Comparison of ENCODE assay signal across 8 cellular contexts in genomic region chr9:85741112-85741874, GRCh38. TPM values are rescaled to one million over a fixed set of nuclear protein-coding genes. Genes with fewer than 3 reads are reported as not detected.
DNase-seq lines count a peak whose midpoint lies in the region; ATAC-seq and TF ChIP-seq lines count a peak whose summit lies in the region.

No MANE protein-coding gene starts in this region.

- DNase-seq in GM13977 (ENCODE audit: low spot score) (peak; percentile 69), HFF-Myc (ENCODE audit: extremely low read depth, low read depth) (no peak), NCI-H1092 treated with DMSO at 0.1 percent for 48 hours (lab: John Stamatoyannopoulos, UW) (peak; percentile 69), endodermal cell (peak; percentile 83), KG1 (lab: John Stamatoyannopoulos, UW) (no peak)
- peak; percentile 64 for DNase-seq in activated CD8-positive, alpha-beta T cell treated with anti-CD3 and anti-CD28 coated beads for 36 hours

- peak; percentile 24 for ATAC-seq in activated CD8-positive, alpha-beta T cell treated with anti-CD3 and anti-CD28 coated beads for 36 hours
- ATAC-seq in stimulated activated memory B cell treated with anti-CD40 and anti-IgM and Interleukin-4, amounts not matched to agents 10 μg/mL and 1 μg/mL and 100 μg/mL, for 72 hours, result peak; percentile 75

- H3K36me3 ChIP-seq in endodermal cell (ENCODE audit: control insufficient read depth, insufficient read depth, low read length) (no peaks in the 10 kb centered on the region), mucosa of stomach (ENCODE audit: control insufficient read depth, insufficient read depth, low read length) (no peaks in the 10 kb centered on the region)

- CTCF ChIA-PET in activated CD8-positive, alpha-beta T cell treated with anti-CD3 and anti-CD28 coated beads for 36 hours (lab: Charles Lee), result interaction anchor here (1.3 to 5.2 kb wide), 3 partner anchors 25 to 131 kb away, joined by 4 to 27 read pairs (median 6); no protein-coding TSS in a partner anchor

- in situ Hi-C loops in GM13977 (cut with MboI; ENCODE audit: low pct_unique_long_range_greater_than_20kb, low sequenced_read_pairs, unreplicated experiment), result no loop called here

- WGBS in endodermal cell (ENCODE audit: insufficient coverage in 1 of 2, insufficient read length in 1 of 2), 2 experiments, result 0 to 1% methylated on average over 19 to 74 of the region's 74 CpGs

- H3K4me3 ChIP-seq in HFF-Myc (replicated peaks; ENCODE audit: low read depth, low read length) (peak overlapping the region; percentile 83), endodermal cell (ENCODE audit: low read length) (peak overlapping the region; percentile 96), mucosa of stomach (ENCODE audit: low read length) (peak overlapping the region; percentile 49)

- H3K4me3 Mint-ChIP-seq in activated CD8-positive, alpha-beta T cell treated with anti-CD3 and anti-CD28 coated beads for 36 hours, result peak overlapping the region; percentile 96
- H3K4me3 Mint-ChIP-seq in endodermal cell, result peak overlapping the region; percentile 76
- H3K4me3 Mint-ChIP-seq in stimulated activated memory B cell treated with anti-CD40 and anti-IgM and Interleukin-4, amounts not matched to agents 10 μg/mL and 1 μg/mL and 100 μg/mL, for 72 hours, result peak overlapping the region; percentile 95

- H3K9me3 ChIP-seq in endodermal cell (ENCODE audit: control insufficient read depth, low read length) (no peaks in the 10 kb centered on the region), mucosa of stomach (ENCODE audit: control insufficient read depth, low read length) (no peaks in the 10 kb centered on the region)

- H3K9ac ChIP-seq in endodermal cell (ENCODE audit: extremely low read depth, low read length, poor library complexity, severe bottlenecking) (peak overlapping the region; percentile 62), mucosa of stomach (ENCODE audit: low read length) (peak overlapping the region; percentile 69)

- H3K27me3 Mint-ChIP-seq in activated CD8-positive, alpha-beta T cell treated with anti-CD3 and anti-CD28 coated beads for 36 hours, result peaks cover 3% of the 10 kb centered on the region
- peaks cover 3% of the 10 kb centered on the region for H3K27me3 Mint-ChIP-seq in endodermal cell (ENCODE audit: insufficient read depth)
- H3K27me3 Mint-ChIP-seq in stimulated activated memory B cell treated with anti-CD40 and anti-IgM and Interleukin-4, amounts not matched to agents 10 μg/mL and 1 μg/mL and 100 μg/mL, for 72 hours, result no peaks in the 10 kb centered on the region

- H3K4me1 ChIP-seq in endodermal cell (ENCODE audit: control insufficient read depth, insufficient read depth, low read length) (peaks cover 7% of the 10 kb centered on the region), mucosa of stomach (ENCODE audit: control insufficient read depth, insufficient read depth, low read length) (no peaks in the 10 kb centered on the region)

- no peaks in the 10 kb centered on the region for H3K36me3 Mint-ChIP-seq in activated CD8-positive, alpha-beta T cell treated with anti-CD3 and anti-CD28 coated beads for 36 hours (ENCODE audit: low read depth)
- no peaks in the 10 kb centered on the region for H3K36me3 Mint-ChIP-seq in endodermal cell (ENCODE audit: low read depth)
- H3K36me3 Mint-ChIP-seq in stimulated activated memory B cell treated with anti-CD40 and anti-IgM and Interleukin-4, amounts not matched to agents 10 μg/mL and 1 μg/mL and 100 μg/mL, for 72 hours, result no peaks in the 10 kb centered on the region

- POLR2A ChIA-PET in activated CD8-positive, alpha-beta T cell treated with anti-CD3 and anti-CD28 coated beads for 36 hours (lab: Charles Lee), result interaction anchor here (0.9 to 1.5 kb wide), 5 partner anchors 11 to 541 kb away, joined by 3 to 4 read pairs (median 3); partner anchors contain the start of gene ISCA1

- H3K4me1 Mint-ChIP-seq in activated CD8-positive, alpha-beta T cell treated with anti-CD3 and anti-CD28 coated beads for 36 hours (ENCODE audit: low read depth), result peaks cover 38% of the 10 kb centered on the region
- H3K4me1 Mint-ChIP-seq in endodermal cell, result peaks cover 26% of the 10 kb centered on the region
- peaks cover 8% of the 10 kb centered on the region for H3K4me1 Mint-ChIP-seq in stimulated activated memory B cell treated with anti-CD40 and anti-IgM and Interleukin-4, amounts not matched to agents 10 μg/mL and 1 μg/mL and 100 μg/mL, for 72 hours

- peak overlapping the region; percentile 88 for H3K27ac ChIP-seq in endodermal cell (ENCODE audit: low read depth, low read length)

- intact Hi-C loops in activated CD8-positive, alpha-beta T cell treated with anti-CD3 and anti-CD28 coated beads for 36 hours (cut with micrococcal nuclease), result loop anchor here (5.0 kb wide), 1 partner anchor 201 kb away; the partner anchor contains the start of gene NAA35

- no peak for TF ChIP-seq CTCF in GM13977 (IDR thresholded peaks at IDR 0.05; ENCODE audit: extremely low read depth, insufficient read depth, missing control alignments)
- no peak for TF ChIP-seq CTCF in HFF-Myc (IDR thresholded peaks at IDR 0.05; ENCODE audit: low read depth, low read length, missing control alignments)
- TF ChIP-seq CTCF in activated CD8-positive, alpha-beta T cell treated with anti-CD3 and anti-CD28 coated beads for 36 hours (IDR thresholded peaks at IDR 0.05), result no peak
- TF ChIP-seq CTCF in endodermal cell (conservative IDR thresholded peaks at IDR 0.05), result no peak

- peak overlapping the region; percentile 97 for H3K27ac Mint-ChIP-seq in activated CD8-positive, alpha-beta T cell treated with anti-CD3 and anti-CD28 coated beads for 36 hours
- peak overlapping the region; percentile 91 for H3K27ac Mint-ChIP-seq in endodermal cell
- H3K27ac Mint-ChIP-seq in stimulated activated memory B cell treated with anti-CD40 and anti-IgM and Interleukin-4, amounts not matched to agents 10 μg/mL and 1 μg/mL and 100 μg/mL, for 72 hours, result peak overlapping the region; percentile 75

- H3K27me3 ChIP-seq in endodermal cell (ENCODE audit: control insufficient read depth, insufficient read depth, low read length, poor library complexity, severe bottlenecking) (no peaks in the 10 kb centered on the region), mucosa of stomach (ENCODE audit: control insufficient read depth, insufficient read depth, low read length) (no peaks in the 10 kb centered on the region)

- H3K9me3 Mint-ChIP-seq in activated CD8-positive, alpha-beta T cell treated with anti-CD3 and anti-CD28 coated beads for 36 hours, result no peaks in the 10 kb centered on the region
- no peaks in the 10 kb centered on the region for H3K9me3 Mint-ChIP-seq in endodermal cell
- H3K9me3 Mint-ChIP-seq in stimulated activated memory B cell treated with anti-CD40 and anti-IgM and Interleukin-4, amounts not matched to agents 10 μg/mL and 1 μg/mL and 100 μg/mL, for 72 hours, result no peaks in the 10 kb centered on the region

RNA-seq across cellular contexts. Expression of gene AGTPBP1, which starts 0.5 kb away (rescaled TPM):
- 10 to 100 TPM; 43.9 to 46.4 TPM for total RNA-seq in activated CD8-positive, alpha-beta T cell treated with anti-CD3 and anti-CD28 coated beads for 36 hours
- total RNA-seq in endodermal cell, result 10 to 100 TPM; 45.7 to 54.9 TPM
- polyA plus RNA-seq in endodermal cell (2013, experiment 1 of 2), result 40.6 TPM
- polyA plus RNA-seq in endodermal cell (2013, experiment 2 of 2), result 38.7 TPM

Comparison
In these comparisons a context has a peak if more than half of its experiments do, and no peak if none do; other contexts are left out.
1. DNase-seq: peak in GM13977 (single experiment), NCI-H1092 treated with DMSO at 0.1 percent for 48 hours (single experiment), activated CD8-positive, alpha-beta T cell treated with anti-CD3 and anti-CD28 coated beads for 36 hours (single experiment) and endodermal cell (single experiment); none in HFF-Myc (single experiment) and KG1 (single experiment).
2. Peak in every context shown above with its lines, with median percentiles within 50 percentile points of each other: H3K4me3 ChIP-seq, H3K27ac Mint-ChIP-seq and H3K4me3 Mint-ChIP-seq.